ENCODE assay signal across 14 cellular contexts in genomic region chr7:18420176-18420575, GRCh38.
A peak's percentile ranks its signal among the peaks of the same experiment; 100 is the strongest.
DNase-seq lines count a peak whose midpoint lies in the region; ATAC-seq and TF ChIP-seq lines count a peak whose summit lies in the region.
"Had no signal": no experiment of that assay in that cellular context is flagged by ENCODE, and none has a peak within 500 bp of the region (broad histone marks: within the 10 kb centered on the region; RNA-seq: fewer than 3 reads in every experiment).

No MANE protein-coding gene starts in this region.

- H3K36me3 Mint-ChIP-seq in brain, result no peaks in the 10 kb centered on the region
- H3K36me3 Mint-ChIP-seq in nephron (ENCODE audit: low read depth), result no peaks in the 10 kb centered on the region

- no peak for TF ChIP-seq CTCF in 22Rv1 (IDR thresholded peaks at IDR 0.05)
- TF ChIP-seq CTCF in Loucy (conservative IDR thresholded peaks at IDR 0.05; ENCODE audit: low read length), result no peak
- no peak for TF ChIP-seq CTCF in brain (conservative IDR thresholded peaks at IDR 0.05)
- no peak for TF ChIP-seq CTCF in nephron (IDR thresholded peaks at IDR 0.05; ENCODE audit: unreplicated experiment in 3 of 3)
- no peak for TF ChIP-seq CTCF in ovary (IDR thresholded peaks at IDR 0.05)

- ATAC-seq in HG02588 (IDR thresholded peaks at IDR 0.05; ENCODE audit: unreplicated experiment), result no peak
- ATAC-seq: A549 had no signal

- no peaks in the 10 kb centered on the region for H3F3A ChIP-seq in Loucy (ENCODE audit: low read depth)

- H3K4me1 Mint-ChIP-seq in brain (peaks cover 42% of the 10 kb centered on the region), nephron (peaks cover 38% of the 10 kb centered on the region)

- H3K4me3 ChIP-seq in Loucy (ENCODE audit: low read length, poor library complexity, severe bottlenecking), result no peak overlapping the region
- no peak overlapping the region for H3K4me3 ChIP-seq in ovary
- H3K4me3 ChIP-seq: A549, GM12878, Peyer's patch had no signal

- H3K27ac ChIP-seq in 22Rv1 (peak overlapping the region; percentile 8), ovary (no peak overlapping the region)
- H3K27ac ChIP-seq: A549, Peyer's patch had no signal

- no peaks in the 10 kb centered on the region for H3K9me2 ChIP-seq in Loucy (replicated peaks; ENCODE audit: low read depth, low read length)

- no peaks in the 10 kb centered on the region for H4K20me1 ChIP-seq in Loucy (ENCODE audit: insufficient read depth, low read length, poor library complexity, severe bottlenecking)

- H2AFZ ChIP-seq in Loucy (ENCODE audit: low read length), result no peak overlapping the region

- H3K9me3 ChIP-seq in Loucy (ENCODE audit: insufficient read depth, low read depth, low read length) (no peaks in the 10 kb centered on the region), ovary (no peaks in the 10 kb centered on the region)
- H3K9me3 ChIP-seq: A549, Peyer's patch had no signal

- no peaks in the 10 kb centered on the region for H3K27me3 Mint-ChIP-seq in brain
- H3K27me3 Mint-ChIP-seq in nephron (ENCODE audit: low read depth), result no peaks in the 10 kb centered on the region

- no peak for TF ChIP-seq POLR2A in ovary (IDR thresholded peaks at IDR 0.05)

- H3K4me2 ChIP-seq in Loucy (ENCODE audit: low read depth, low read length, poor library complexity, severe bottlenecking), result no peak overlapping the region
- H3K4me2 ChIP-seq: A549 had no signal

- H3K27ac Mint-ChIP-seq in brain (peak overlapping the region in 4 of 5 experiments; percentile 55 to 84 (median 79)), nephron (peak overlapping the region; percentile 75 to 95 (median 80))

- peaks cover 23% of the 10 kb centered on the region for H3K4me1 ChIP-seq in Loucy (ENCODE audit: insufficient read depth, low read length, poor library complexity, severe bottlenecking)
- H3K4me1 ChIP-seq in ovary (ENCODE audit: insufficient read depth), result no peaks in the 10 kb centered on the region
- H3K4me1 ChIP-seq: A549, Peyer's patch had no signal

- no peak overlapping the region for H3K4me3 Mint-ChIP-seq in brain
- no peak overlapping the region for H3K4me3 Mint-ChIP-seq in nephron

- H3K9ac ChIP-seq in Loucy (ENCODE audit: low read depth, low read length, poor library complexity, severe bottlenecking), result peak overlapping the region; percentile 53

- TF ChIP-seq EP300 in ovary (IDR thresholded peaks at IDR 0.05), result no peak

- H3K36me3 ChIP-seq in Loucy (ENCODE audit: insufficient read depth, low read length), result no peaks in the 10 kb centered on the region
- no peaks in the 10 kb centered on the region for H3K36me3 ChIP-seq in ovary
- H3K36me3 ChIP-seq: Peyer's patch had no signal

- DNase-seq in SKM-1 treated with dmso at 0.1 percent for 144 hours (lab: John Stamatoyannopoulos, UW; ENCODE audit: unreplicated experiment), result no peak
- no peak for DNase-seq in NCI-H187 treated with DMSO at 0.1 percent for 48 hours (lab: John Stamatoyannopoulos, UW)
- DNase-seq in ovary, result no peak
- DNase-seq: HCEC 1CT, NCI-H345, Peyer's patch, Right ventricle myocardium superior had no signal

- WGBS in ovary, 3 donors, result 73 to 84% (median 81%) methylated on average over 2 of the region's 2 CpGs

- H3K9me3 Mint-ChIP-seq in brain (peaks cover 6 to 8% (median 8%) of the 10 kb centered on the region in 5 experiments), nephron (peaks cover 7% of the 10 kb centered on the region)

- intact Hi-C loops in ovary (cut with DNase I), result no loop called here

- H3K79me2 ChIP-seq in Loucy (ENCODE audit: insufficient read depth, low read length), result peaks cover 73% of the 10 kb centered on the region

- H3K27me3 ChIP-seq in Loucy (ENCODE audit: insufficient read depth, low read length, poor library complexity, severe bottlenecking), result no peaks in the 10 kb centered on the region
- no peaks in the 10 kb centered on the region for H3K27me3 ChIP-seq in ovary
- H3K27me3 ChIP-seq: Peyer's patch had no signal
